11 cellular contexts compared by ENCODE assay signal in genomic region chr19:44663996-44664395, GRCh38. TPM values are rescaled to one million over a fixed set of nuclear protein-coding genes. Genes with fewer than 3 reads are reported as not detected.
"Had no signal": no experiment of that assay in that cellular context is flagged by ENCODE, and none has a peak within 500 bp of the region (broad histone marks: within the 10 kb centered on the region; RNA-seq: fewer than 3 reads in every experiment).

No MANE protein-coding gene starts in this region.

- H3K27ac Mint-ChIP-seq: HFFc6 had no signal

- H3K4me1 ChIP-seq: HAP-1 had no signal

- FAIRE-seq: HTR-8/SVneo, K562 had no signal

- H3K4me3 Mint-ChIP-seq: HFFc6 had no signal

- H3K4me3 ChIP-seq: GM23248, HAP-1, K562 had no signal

- H3K9me3 ChIP-seq: HAP-1 had no signal

- H2AFZ ChIP-seq: GM23248 had no signal

- H3K27ac ChIP-seq: GM23248 had no signal

- ATAC-seq: K562 had no signal

- H3K9ac ChIP-seq: GM23248 had no signal

- DNase-seq: GM23248, GOT3, H7, HFFc6, IMR-90, KG1 had no signal

- H3K9me3 Mint-ChIP-seq: HFFc6 had no signal

RNA-seq across cellular contexts. Expression of gene CEACAM16, which starts 35.0 kb away (rescaled TPM):
- total RNA-seq: GM23248, H4, H7, HFFc6, HT-29, IMR-90, K562 had no signal
- polyA plus RNA-seq: GM23248, IMR-90, K562 had no signal

RNA-seq across cellular contexts. Expression of gene IGSF23, which starts 50.6 kb away (rescaled TPM):
- total RNA-seq: GM23248, H4, H7, HFFc6, HT-29, IMR-90, K562 had no signal
- polyA plus RNA-seq: K562 had no signal
